Comparison of ENCODE assay signal across 26 cellular contexts in the genomic region with DNA sequence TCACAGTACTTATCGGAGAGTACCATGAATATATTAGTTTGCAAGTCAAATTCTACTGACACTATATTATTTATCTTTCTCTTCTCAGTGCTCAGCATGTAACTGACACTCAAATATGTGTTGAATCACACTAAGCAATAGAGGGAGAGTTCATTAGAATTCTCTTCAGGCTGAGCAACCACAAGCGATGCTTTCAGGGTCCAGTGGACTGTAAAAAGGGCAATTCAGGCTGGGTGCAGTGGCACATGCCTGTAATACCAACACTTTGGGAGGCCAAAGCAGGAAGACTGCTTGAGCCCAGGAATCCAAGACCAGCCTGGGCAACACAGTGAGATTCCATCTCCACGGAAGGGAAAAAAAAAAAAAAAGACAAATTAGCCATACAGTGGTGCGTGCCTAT. TPM values are rescaled to one million over a fixed set of nuclear protein-coding genes. Genes with fewer than 3 reads are reported as not detected.
A peak's percentile ranks its signal among the peaks of the same experiment; 100 is the strongest.
DNase-seq lines count a peak whose midpoint lies in the region; ATAC-seq, FAIRE-seq and TF ChIP-seq lines count a peak whose summit lies in the region.
"Had no signal": no experiment of that assay in that cellular context is flagged by ENCODE, and none has a peak within 500 bp of the region (broad histone marks: within the 10 kb centered on the region; RNA-seq: fewer than 3 reads in every experiment).

No MANE protein-coding gene starts in this region.

- H3K4me3 ChIP-seq in prostate gland: no peak overlapping the region
- H3K4me3 ChIP-seq in effector memory CD4-positive, alpha-beta T cell (ENCODE audit: insufficient read depth, low read depth, low read length, poor library complexity, severe bottlenecking): no peak overlapping the region
- H3K4me3 ChIP-seq: left ventricle myocardium inferior, Peyer's patch, psoas muscle, SJSA1, spleen had no signal

- FAIRE-seq in RCC 7860 (lab: Jason Lieb, UNC): peak; percentile 57
- FAIRE-seq: TTC549 had no signal

- intact Hi-C loops in prostate gland (cut with DNase I): no loop called here

- 80% methylated on average over 4 of the region's 4 CpGs for WGBS in prostate gland

- in situ Hi-C loops in G401 (cut with HindIII; ENCODE audit: low sequenced_read_pairs): no loop called here

- no peak overlapping the region for H3K27ac ChIP-seq in prostate gland
- H3K27ac ChIP-seq in effector memory CD4-positive, alpha-beta T cell (ENCODE audit: insufficient read depth, low read length, poor library complexity, severe bottlenecking): no peak overlapping the region
- H3K27ac ChIP-seq: left ventricle myocardium inferior, Peyer's patch, psoas muscle, SJSA1, spleen had no signal

- H3K4me1 ChIP-seq in prostate gland (replicated peaks): no peaks in the 10 kb centered on the region
- H3K4me1 ChIP-seq in effector memory CD4-positive, alpha-beta T cell (ENCODE audit: control insufficient read depth, insufficient read depth, low read length, poor library complexity, severe bottlenecking): no peaks in the 10 kb centered on the region
- H3K4me1 ChIP-seq: Peyer's patch, SJSA1 had no signal

- H3K9me3 ChIP-seq in prostate gland: no peaks in the 10 kb centered on the region
- H3K9me3 ChIP-seq in effector memory CD4-positive, alpha-beta T cell (ENCODE audit: control insufficient read depth, low read length): no peaks in the 10 kb centered on the region
- H3K9me3 ChIP-seq: left ventricle myocardium inferior, Peyer's patch, psoas muscle, SJSA1, spleen had no signal

- TF ChIP-seq POLR2A in prostate gland (IDR thresholded peaks at IDR 0.05) (no peak), erythroblast (IDR thresholded peaks at IDR 0.05; ENCODE audit: low read length) (no peak)

- H3K36me3 ChIP-seq in prostate gland: no peaks in the 10 kb centered on the region
- no peaks in the 10 kb centered on the region for H3K36me3 ChIP-seq in effector memory CD4-positive, alpha-beta T cell (ENCODE audit: control insufficient read depth, insufficient read depth, low read length)
- H3K36me3 ChIP-seq: left ventricle myocardium inferior, Peyer's patch, SJSA1 had no signal

- H3K27me3 ChIP-seq in prostate gland (replicated peaks; ENCODE audit: insufficient read depth): no peaks in the 10 kb centered on the region
- no peaks in the 10 kb centered on the region for H3K27me3 ChIP-seq in effector memory CD4-positive, alpha-beta T cell (replicated peaks; ENCODE audit: control insufficient read depth, insufficient read depth, low read length, poor library complexity, severe bottlenecking)
- H3K27me3 ChIP-seq: Peyer's patch, SJSA1, spleen had no signal

- DNase-seq in G401 (ENCODE audit: low spot score) (peak; percentile 20), RCC 7860 (ENCODE audit: low spot score) (peak; percentile 32), iris pigment epithelial cell (ENCODE audit: low read depth) (peak; percentile 31), pons (ENCODE audit: low spot score) (peak; percentile 87), prostate gland (ENCODE audit: low spot score) (no peak), erythroblast (lab: John Stamatoyannopoulos, UW) (no peak)
- no peak for DNase-seq in effector memory CD4-positive, alpha-beta T cell
- DNase-seq: activated CD4-positive, alpha-beta T cell treated with anti-CD3 and anti-CD28 coated beads for 36 hours; aorta; DMS 273 treated with DMSO at 0.1 percent for 48 hours; GF-D8; glutamatergic neuron; left ventricle myocardium inferior; NCI-H1417 treated with DMSO at 0.1 percent for 48 hours; NCI-H2107; NCI-H510A; Peyer's patch; psoas muscle; spleen; stimulated activated CD4-positive, alpha-beta T cell treated with anti-CD3 and anti-CD28 coated beads, Interleukin-4, amount 100 ng/mL, for 24 hours; stimulated activated naive CD8-positive, alpha-beta T cell treated with anti-CD3 and anti-CD28 coated beads, Interleukin-15, Interleukin-2, amounts not matched to agents 100 U/mL and 50 U/mL, for 24 hours; T-helper 1 cell had no signal

- TF ChIP-seq CTCF in prostate gland (IDR thresholded peaks at IDR 0.05): no peak

- ATAC-seq in HG02852 (IDR thresholded peaks at IDR 0.05; ENCODE audit: unreplicated experiment): no peak
- ATAC-seq: HCT116; psoas muscle; stimulated activated naive CD8-positive, alpha-beta T cell treated with anti-CD3 and anti-CD28 coated beads, Interleukin-15, Interleukin-2, amounts not matched to agents 100 U/mL and 50 U/mL, for 24 hours had no signal

RNA-seq across cellular contexts. Expression of a gene that starts 16.3 kb away (rescaled TPM):
- total RNA-seq in G401 (2014; rRNA removed; shearing (Covaris generic)): 54.4 and 68.2 TPM in 2 replicates
- total RNA-seq in prostate gland: 10 to 100 TPM; 17.3 to 31.8 TPM

RNA-seq across cellular contexts. Expression of a gene that starts 21.5 kb away (rescaled TPM):
- total RNA-seq in G401 (2014; rRNA removed; shearing (Covaris generic)): 60.0 and 96.3 TPM in 2 replicates
- 10 to 100 TPM; 20.4 to 42.7 TPM for total RNA-seq in prostate gland

RNA-seq across cellular contexts. Expression of a gene that starts 56.4 kb away (rescaled TPM):
- total RNA-seq in G401 (2014; rRNA removed; shearing (Covaris generic)): 1,275 and 1,509 TPM in 2 replicates
- 100 to 1,000 TPM; 418 to 613 TPM for total RNA-seq in prostate gland

Comparison
In these comparisons a context has a peak if more than half of its experiments do, and no peak if none do; other contexts are left out.
1. DNase-seq: peak in G401 (single experiment), RCC 7860 (single experiment), iris pigment epithelial cell (single experiment) and pons (single experiment); none in prostate gland (single experiment), effector memory CD4-positive, alpha-beta T cell (0 of 3) and erythroblast (0 of 2).